ENCODE assay signal across 8 cellular contexts in genomic region chrX:32530802-32531403, GRCh38.
DNase-seq lines count a peak whose midpoint lies in the region; ATAC-seq, FAIRE-seq and TF ChIP-seq lines count a peak whose summit lies in the region.

No MANE protein-coding gene starts in this region.

- WGBS in lower leg skin, 2 donors: 0 to 2% methylated on average over 3 of the region's 3 CpGs

- RAD21 ChIA-PET in HCT116 (lab: Charles Lee; ENCODE audit: low non-redundant PET in 1 of 2, low total read pairs in 2 of 2, uncharacterized antibody in 2 of 2, unreplicated experiment in 2 of 2): no interaction called here

- BruUV-seq in HCT116 (replicated peaks; lab: Mats Ljungman, UMichigan): no TSS peak

- no peaks in the 10 kb centered on the region for H3K9me2 ChIP-seq in HCT116 (ENCODE audit: insufficient read depth)

- FAIRE-seq in colon (lab: Jason Lieb, UNC): peak; percentile 93

- no peaks in the 10 kb centered on the region for H3K27me3 ChIP-seq in HCT116 (ENCODE audit: insufficient read depth, low read length)

- H3K27ac ChIP-seq in HCT116 (ENCODE audit: low read depth, low read length): no peak overlapping the region

- no peaks in the 10 kb centered on the region for H3K79me2 ChIP-seq in HCT116 (ENCODE audit: insufficient read depth, low read length)

- CTCF ChIA-PET in HCT116 (lab: Charles Lee): no interaction called here

- POLR2A ChIA-PET in HCT116 (lab: Charles Lee): no interaction called here

- H3K4me1 ChIP-seq in HCT116 (ENCODE audit: control insufficient read depth in 1 of 2, insufficient read depth in 2 of 2, low read length in 2 of 2) (no peaks in the 10 kb centered on the region), mucosa of descending colon (ENCODE audit: low read depth) (no peaks in the 10 kb centered on the region)

- H3K9ac ChIP-seq in HCT116 (ENCODE audit: low read length): no peak overlapping the region

- intact Hi-C loops in HCT116 (cut with micrococcal nuclease) (no loop called here), mucosa of descending colon (cut with DNase I, micrococcal nuclease) (no loop called here), lower leg skin (cut with DNase I; ENCODE audit: low total_unique reads) (loop anchor here (10.0 kb wide), 1 partner anchor 804 kb away; no protein-coding TSS in a partner anchor)

- ATAC-seq in HCT116: no peak
- ATAC-seq in mucosa of descending colon: no peak
- no peak for ATAC-seq in HG03196 (IDR thresholded peaks at IDR 0.05; ENCODE audit: unreplicated experiment)

- H3K4me2 ChIP-seq in HCT116 (ENCODE audit: low read length): no peak overlapping the region

- no peak overlapping the region for H3K4me3 ChIP-seq in HCT116 (replicated peaks in 1 of 2; ENCODE audit: low read depth in 1 of 2, low read length in 2 of 2)
- H3K4me3 ChIP-seq in mucosa of descending colon: no peak overlapping the region
- no peak overlapping the region for H3K4me3 ChIP-seq in lower leg skin (ENCODE audit: low read depth, poor library complexity, severe bottlenecking)

- H4K20me1 ChIP-seq in HCT116 (ENCODE audit: insufficient read depth): no peaks in the 10 kb centered on the region

- H3K9me3 ChIP-seq in HCT116 (ENCODE audit: control insufficient read depth in 1 of 2, insufficient read depth in 1 of 2, low read depth in 1 of 2, low read length in 2 of 2): no peaks in the 10 kb centered on the region
- no peaks in the 10 kb centered on the region for H3K9me3 ChIP-seq in mucosa of descending colon

- TF ChIP-seq RAD21 in HCT116 (IDR thresholded peaks at IDR 0.05; ENCODE audit: low read depth): no peak

- TF ChIP-seq CTCF in HCT116 (IDR thresholded peaks at IDR 0.05 in 2 of 3, conservative IDR thresholded peaks at IDR 0.05 in 1 of 3; ENCODE audit: borderline replicate concordance in 1 of 3, insufficient read depth in 1 of 3, low read depth in 2 of 3, low read length in 2 of 3) (peak in 2 of 3 experiments; percentile 21 to 36; a peak in 2 of 6 replicates), mucosa of descending colon (IDR thresholded peaks at IDR 0.05) (peak; percentile 9), lower leg skin (IDR thresholded peaks at IDR 0.05) (no peak)

- peak; percentile 5 for DNase-seq in NCI-H2171 treated with DMSO at 0.1 percent for 48 hours (lab: John Stamatoyannopoulos, UW)
- DNase-seq in NCI-H2171 (lab: John Stamatoyannopoulos, UW): no peak
- no peak for DNase-seq in HCT116 (ENCODE audit: low read depth, low spot score)
- peak; percentile 39 for DNase-seq in NCI-H82 treated with DMSO at 0.1 percent for 48 hours (lab: John Stamatoyannopoulos, UW; ENCODE audit: unreplicated experiment)
- peak in 1 of 3 donors; percentile 38 for DNase-seq in mucosa of descending colon
- no peak for DNase-seq in lower leg skin (ENCODE audit: low spot score in 2 of 2)

- TF ChIP-seq POLR2A in HCT116 (IDR thresholded peaks at IDR 0.05; ENCODE audit: borderline replicate concordance, extremely low read depth, insufficient read depth, insufficient read length): no peak
- TF ChIP-seq POLR2A in lower leg skin (IDR thresholded peaks at IDR 0.05): no peak

- H2AFZ ChIP-seq in HCT116 (ENCODE audit: low read depth, low read length, poor library complexity, severe bottlenecking): no peak overlapping the region

- H3K36me3 ChIP-seq in HCT116 (ENCODE audit: control insufficient read depth in 1 of 2, insufficient read depth in 2 of 2, low read length in 2 of 2): no peaks in the 10 kb centered on the region
- H3K36me3 ChIP-seq in mucosa of descending colon (ENCODE audit: low read depth): no peaks in the 10 kb centered on the region

TF ChIP-seq in HCT116, 20 proteins besides CTCF, POLR2A, EP300 and RAD21:
- TF ChIP-seq, protein P1, sequence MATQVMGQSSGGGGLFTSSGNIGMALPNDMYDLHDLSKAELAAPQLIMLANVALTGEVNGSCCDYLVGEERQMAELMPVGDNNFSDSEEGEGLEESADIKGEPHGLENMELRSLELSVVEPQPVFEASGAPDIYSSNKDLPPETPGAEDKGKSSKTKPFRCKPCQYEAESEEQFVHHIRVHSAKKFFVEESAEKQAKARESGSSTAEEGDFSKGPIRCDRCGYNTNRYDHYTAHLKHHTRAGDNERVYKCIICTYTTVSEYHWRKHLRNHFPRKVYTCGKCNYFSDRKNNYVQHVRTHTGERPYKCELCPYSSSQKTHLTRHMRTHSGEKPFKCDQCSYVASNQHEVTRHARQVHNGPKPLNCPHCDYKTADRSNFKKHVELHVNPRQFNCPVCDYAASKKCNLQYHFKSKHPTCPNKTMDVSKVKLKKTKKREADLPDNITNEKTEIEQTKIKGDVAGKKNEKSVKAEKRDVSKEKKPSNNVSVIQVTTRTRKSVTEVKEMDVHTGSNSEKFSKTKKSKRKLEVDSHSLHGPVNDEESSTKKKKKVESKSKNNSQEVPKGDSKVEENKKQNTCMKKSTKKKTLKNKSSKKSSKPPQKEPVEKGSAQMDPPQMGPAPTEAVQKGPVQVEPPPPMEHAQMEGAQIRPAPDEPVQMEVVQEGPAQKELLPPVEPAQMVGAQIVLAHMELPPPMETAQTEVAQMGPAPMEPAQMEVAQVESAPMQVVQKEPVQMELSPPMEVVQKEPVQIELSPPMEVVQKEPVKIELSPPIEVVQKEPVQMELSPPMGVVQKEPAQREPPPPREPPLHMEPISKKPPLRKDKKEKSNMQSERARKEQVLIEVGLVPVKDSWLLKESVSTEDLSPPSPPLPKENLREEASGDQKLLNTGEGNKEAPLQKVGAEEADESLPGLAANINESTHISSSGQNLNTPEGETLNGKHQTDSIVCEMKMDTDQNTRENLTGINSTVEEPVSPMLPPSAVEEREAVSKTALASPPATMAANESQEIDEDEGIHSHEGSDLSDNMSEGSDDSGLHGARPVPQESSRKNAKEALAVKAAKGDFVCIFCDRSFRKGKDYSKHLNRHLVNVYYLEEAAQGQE (IDR thresholded peaks at IDR 0.05; ENCODE audit: low read depth): no peak
- no peak for TF ChIP-seq ZNF274 (IDR thresholded peaks at IDR 0.05; ENCODE audit: low read depth, low read length)
- no peak for TF ChIP-seq ELF1 (IDR thresholded peaks at IDR 0.05; ENCODE audit: borderline replicate concordance, low read depth)
- TF ChIP-seq YY1 (IDR thresholded peaks at IDR 0.05; ENCODE audit: extremely low read depth, insufficient replicate concordance, low read depth, low read length): no peak
- TF ChIP-seq TCF7L2 (IDR thresholded peaks at IDR 0.05; ENCODE audit: borderline replicate concordance, extremely low read depth, insufficient read depth, insufficient read length): no peak
- TF ChIP-seq ATF3 (IDR thresholded peaks at IDR 0.05): no peak
- no peak for TF ChIP-seq CEBPB (IDR thresholded peaks at IDR 0.05; ENCODE audit: low read depth)
- no peak for TF ChIP-seq SIN3A (IDR thresholded peaks at IDR 0.05; ENCODE audit: low read depth)
- no peak for TF ChIP-seq ZFX (IDR thresholded peaks at IDR 0.05)

Comparison
In these comparisons a context has a peak if more than half of its experiments do, and no peak if none do; other contexts are left out.
1. DNase-seq: peak in NCI-H2171 treated with DMSO at 0.1 percent for 48 hours (single experiment) and NCI-H82 treated with DMSO at 0.1 percent for 48 hours (single experiment); none in NCI-H2171 (single experiment), HCT116 (single experiment) and lower leg skin (0 of 2).
2. CTCF ChIP-seq: peak in HCT116 (2 of 3) and mucosa of descending colon (single experiment); none in lower leg skin (0 of 3).